Comparison of ENCODE assay signal across 9 cellular contexts in genomic region chr22:36336246-36337182, GRCh38. TPM values are rescaled to one million over a fixed set of nuclear protein-coding genes. Genes with fewer than 3 reads are reported as not detected.
DNase-seq lines count a peak whose midpoint lies in the region; ATAC-seq and TF ChIP-seq lines count a peak whose summit lies in the region.
"Had no signal": no experiment of that assay in that cellular context is flagged by ENCODE, and none has a peak within 500 bp of the region (broad histone marks: within the 10 kb centered on the region; RNA-seq: fewer than 3 reads in every experiment).

No MANE protein-coding gene starts in this region.

- peak overlapping the region; percentile 90 for H3K4me3 Mint-ChIP-seq in CD4-positive, alpha-beta T cell

- peak overlapping the region; percentile 11 for H2BK5ac ChIP-seq in trophoblast cell (ENCODE audit: low read depth, low read length, poor library complexity)

- DNase-seq in CD4-positive, alpha-beta T cell = no peak
- DNase-seq in SJSA1 (ENCODE audit: low read depth in 1 of 2, low spot score in 2 of 2) = no peak
- DNase-seq in trophoblast cell = no peak
- DNase-seq in central memory CD4-positive, alpha-beta T cell = no peak
- no peak for DNase-seq in mesenteric fat pad (ENCODE audit: low spot score)
- DNase-seq in GM19240 (ENCODE audit: insufficient read length, low spot score) = no peak
- DNase-seq: NCI-H187 treated with DMSO at 0.1 percent for 48 hours had no signal

- H2BK12ac ChIP-seq in trophoblast cell (ENCODE audit: low read length) = peak overlapping the region; percentile 19

- H3K36me3 ChIP-seq in SJSA1 (peaks cover 93% of the 10 kb centered on the region), esophagus (ENCODE audit: control insufficient read depth in 2 of 2, insufficient read depth in 2 of 2, low read length in 1 of 2) (peaks cover 11 to 28% of the 10 kb centered on the region in 2 donors), trophoblast cell (ENCODE audit: control insufficient read depth in 1 of 2, insufficient read depth in 2 of 2, low read length in 2 of 2) (peaks cover 52 to 62% of the 10 kb centered on the region in 2 experiments)

- no peaks in the 10 kb centered on the region for H3K9me3 Mint-ChIP-seq in CD4-positive, alpha-beta T cell

- intact Hi-C loops in CD4-positive, alpha-beta T cell (cut with DNase I, micrococcal nuclease) = loop anchor here (1.0 to 5.0 kb wide), 3 partner anchors 34 to 49 kb away; no protein-coding TSS in a partner anchor

- H3K4me2 ChIP-seq in trophoblast cell (ENCODE audit: low read length) = no peak overlapping the region

- peak overlapping the region; percentile 68 for H3K4ac ChIP-seq in trophoblast cell (ENCODE audit: low read depth, low read length)

- CTCF ChIA-PET in CD4-positive, alpha-beta T cell (lab: Charles Lee) = interaction anchor here (1.0 to 1.8 kb wide), 7 partner anchors 10 to 150 kb away, joined by 3 to 7 read pairs (median 4); no protein-coding TSS in a partner anchor

- H2AK5ac ChIP-seq in trophoblast cell (ENCODE audit: low read length) = peak overlapping the region; percentile 15

- no peaks in the 10 kb centered on the region for H3K27me3 ChIP-seq in CD4-positive, alpha-beta T cell (ENCODE audit: control insufficient read depth, insufficient read depth, low read length)
- H3K27me3 ChIP-seq in SJSA1 (replicated peaks) (no peaks in the 10 kb centered on the region), esophagus (ENCODE audit: control insufficient read depth in 1 of 2, insufficient read depth in 2 of 2, low read length in 2 of 2) (no peaks in the 10 kb centered on the region), trophoblast cell (ENCODE audit: insufficient read depth, low read length) (no peaks in the 10 kb centered on the region)

- H3K36me3 Mint-ChIP-seq in CD4-positive, alpha-beta T cell (ENCODE audit: low read depth) = peaks cover 96% of the 10 kb centered on the region

- H3K9ac ChIP-seq in trophoblast cell (ENCODE audit: low read length) = no peak overlapping the region

- H3K27me3 Mint-ChIP-seq in CD4-positive, alpha-beta T cell = no peaks in the 10 kb centered on the region

- H3K27ac Mint-ChIP-seq in CD4-positive, alpha-beta T cell = peak overlapping the region; percentile 93

- peaks cover 25% of the 10 kb centered on the region for H3K79me2 ChIP-seq in trophoblast cell (ENCODE audit: control insufficient read depth, insufficient read depth, low read length, poor library complexity)

- H3K9me3 ChIP-seq in CD4-positive, alpha-beta T cell (ENCODE audit: control insufficient read depth, low read length) = no peaks in the 10 kb centered on the region
- H3K9me3 ChIP-seq in SJSA1 (replicated peaks) (no peaks in the 10 kb centered on the region), esophagus (ENCODE audit: control insufficient read depth in 2 of 2, insufficient read depth in 1 of 2, low read depth in 1 of 2, low read length in 1 of 2) (no peaks in the 10 kb centered on the region), trophoblast cell (ENCODE audit: insufficient read depth, low read depth, low read length) (no peaks in the 10 kb centered on the region)

- no peak overlapping the region for H4K91ac ChIP-seq in trophoblast cell (ENCODE audit: low read depth, low read length)

- POLR2A ChIA-PET in CD4-positive, alpha-beta T cell (lab: Charles Lee) = interaction anchor here (0.6 to 49.5 kb wide), 8 partner anchors 8 to 438 kb away, joined by 3 to 1847 read pairs (median 4); partner anchors contain the start of gene MYH9

- peak overlapping the region; percentile 23 for H3K14ac ChIP-seq in trophoblast cell (ENCODE audit: low read length)

- H3K4me1 ChIP-seq in SJSA1 (replicated peaks) (peaks cover 98% of the 10 kb centered on the region), esophagus (ENCODE audit: control insufficient read depth in 2 of 2, insufficient read depth in 2 of 2, low read length in 1 of 2) (peaks cover 28 to 43% of the 10 kb centered on the region in 2 donors), trophoblast cell (ENCODE audit: control insufficient read depth in 1 of 2, insufficient read depth in 2 of 2, low read length in 2 of 2) (peaks cover 59 to 68% of the 10 kb centered on the region in 2 experiments)

- peak overlapping the region; percentile 92 for H3K27ac ChIP-seq in CD4-positive, alpha-beta T cell (ENCODE audit: low read depth, low read length)
- peak overlapping the region; percentile 66 for H3K27ac ChIP-seq in SJSA1
- H3K27ac ChIP-seq in esophagus (ENCODE audit: low read depth in 2 of 2, low read length in 1 of 2) = peak overlapping the region; percentile 83 to 91
- H3K27ac ChIP-seq in trophoblast cell (ENCODE audit: low read depth, low read length) = peak overlapping the region; percentile 97

- peaks cover 38% of the 10 kb centered on the region for H3K79me1 ChIP-seq in trophoblast cell (ENCODE audit: low read length)

- H4K8ac ChIP-seq in trophoblast cell (ENCODE audit: low read depth, low read length) = peak overlapping the region; percentile 17

- H3K4me3 ChIP-seq in SJSA1 = no peak overlapping the region
- no peak overlapping the region for H3K4me3 ChIP-seq in esophagus (ENCODE audit: low read depth in 1 of 2, low read length in 2 of 2)
- H3K4me3 ChIP-seq in trophoblast cell (ENCODE audit: low read depth, low read length) = no peak overlapping the region

- H3K4me1 Mint-ChIP-seq in CD4-positive, alpha-beta T cell (ENCODE audit: low read depth) = peaks cover 91% of the 10 kb centered on the region

- no peak overlapping the region for H4K12ac ChIP-seq in trophoblast cell (ENCODE audit: low read depth, low read length)

- 49% methylated on average over 26 of the region's 26 CpGs for WGBS in esophagus, 2 donors
- WGBS in trophoblast cell (ENCODE audit: extremely low coverage, insufficient coverage, insufficient read length) = no CpG with 5 or more reads among the region's 26 CpGs

- no peak for ATAC-seq in CD4-positive, alpha-beta T cell (ENCODE audit: poor library complexity)
- no peak for ATAC-seq in GM21528 (IDR thresholded peaks at IDR 0.05; ENCODE audit: low FRiP score, unreplicated experiment)

- peak overlapping the region; percentile 35 for H2BK120ac ChIP-seq in trophoblast cell (ENCODE audit: insufficient read depth, low read length, poor library complexity)

- peak overlapping the region; percentile 11 for H2AFZ ChIP-seq in trophoblast cell (ENCODE audit: insufficient read depth, low read length, poor library complexity)

- peak overlapping the region; percentile 43 for H3K18ac ChIP-seq in trophoblast cell (ENCODE audit: low read length)

- H3K23ac ChIP-seq in trophoblast cell (ENCODE audit: low read length) = no peak overlapping the region

- no peak for TF ChIP-seq CTCF in CD4-positive, alpha-beta T cell (IDR thresholded peaks at IDR 0.05)

RNA-seq across cellular contexts. Expression of gene MYH9, which starts 51.3 kb away (rescaled TPM):
- 100 to 1,000 TPM; 901 to 925 TPM for total RNA-seq in CD4-positive, alpha-beta T cell
- 510 and 668 TPM in 2 replicates for total RNA-seq in SJSA1 (2014; rRNA removed; shearing (Covaris generic))
- polyA plus RNA-seq in esophagus = 100 to 1,000 TPM; 107 to 114 TPM
- polyA plus RNA-seq in trophoblast cell (2013) = 280 and 288 TPM in 2 replicates
- 673 TPM for total RNA-seq in mesenteric fat pad
